In genomic region chr16:25978227-25978626, GRCh38 we compare ENCODE assay signal across 20 cellular contexts.
"Had no signal": no experiment of that assay in that cellular context is flagged by ENCODE, and none has a peak within 500 bp of the region (broad histone marks: within the 10 kb centered on the region; RNA-seq: fewer than 3 reads in every experiment).

No MANE protein-coding gene starts in this region.

- DNase-seq: activated CD4-positive, alpha-beta T cell treated with anti-CD3 and anti-CD28 coated beads for 48 hours; activated CD4-positive, alpha-beta T cell treated with anti-CD3 and anti-CD28 coated beads, Interleukin-2, amount 50 U/mL, for 4 hours; activated CD4-positive, CD25-positive, alpha-beta regulatory T cell treated with anti-CD3 and anti-CD28 coated beads, Interleukin-2, amount 50 U/mL, for 72 hours; activated CD8-positive, alpha-beta memory T cell treated with anti-CD3 and anti-CD28 coated beads, Interleukin-2, amount 50 U/mL, for 48 hours; activated CD8-positive, alpha-beta T cell treated with anti-CD3 and anti-CD28 coated beads, Interleukin-2, amount 10 ng/mL, durations not matched to agents 7 days and 5 days; activated naive CD4-positive, alpha-beta T cell treated with anti-CD3 and anti-CD28 coated beads, Interleukin-2, amount 50 U/mL, for 16 hours; activated naive CD8-positive, alpha-beta T cell treated with anti-CD3 and anti-CD28 coated beads, Interleukin-2, amount 10 ng/mL, durations not matched to agents 7 days and 5 days; activated T-cell treated with anti-CD3 and anti-CD28 coated beads, Interleukin-2, amount 50 U/mL, for 1 hour; aorta; central memory CD4-positive, alpha-beta T cell; MM.1S; NCI-H1105; NCI-H1436; NCI-H1694 treated with DMSO at 0.1 percent for 48 hours; NCI-H2107; NCI-H345; NCI-H526 treated with DMSO at 0.1 percent for 48 hours; SHP77; T-helper 9 cell had no signal

- H3K9me3 ChIP-seq: SJSA1 had no signal

- H3K4me1 ChIP-seq: SJSA1 had no signal

- H3K27ac ChIP-seq: SJSA1 had no signal

- H3K4me3 ChIP-seq: SJSA1 had no signal

- H3K36me3 ChIP-seq: SJSA1 had no signal
